8 cellular contexts compared by ENCODE assay signal in the genomic region with DNA sequence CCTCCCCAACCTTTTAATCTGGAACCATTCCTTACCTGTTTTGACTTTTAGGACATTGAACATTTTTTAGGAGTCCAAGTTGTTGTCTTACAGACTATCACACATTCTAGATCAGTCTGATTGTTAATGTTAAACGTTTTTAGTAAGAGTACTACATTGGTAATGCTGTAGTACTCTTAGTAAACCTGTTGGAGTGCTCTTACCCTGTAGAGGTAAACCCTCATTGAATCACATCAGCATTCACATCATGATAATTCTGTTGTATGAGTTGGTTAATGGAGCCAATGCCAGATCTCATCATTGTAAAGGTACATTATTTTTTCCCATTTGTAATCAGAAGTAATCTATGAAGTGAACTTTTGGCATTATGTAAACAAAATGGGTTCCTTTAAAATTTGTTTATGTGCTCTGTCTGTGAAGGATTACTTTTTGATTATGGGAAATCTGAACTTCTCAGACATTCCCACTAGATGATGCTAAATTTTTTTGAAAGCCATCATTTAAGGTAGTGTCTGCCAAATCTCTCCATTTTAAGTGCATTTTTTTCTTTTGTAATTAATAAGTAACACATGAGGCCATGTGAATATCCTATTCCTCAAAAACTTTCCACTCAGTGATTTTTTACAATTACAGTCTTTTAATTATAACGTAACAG. TPM values are rescaled to one million over a fixed set of nuclear protein-coding genes. Genes with fewer than 3 reads are reported as not detected.
DNase-seq lines count a peak whose midpoint lies in the region; ATAC-seq and TF ChIP-seq lines count a peak whose summit lies in the region.

No MANE protein-coding gene starts in this region.

- TF ChIP-seq EP300 in stomach (IDR thresholded peaks at IDR 0.05), result no peak

- no peaks in the 10 kb centered on the region for H3K4me1 ChIP-seq in stomach

- intact Hi-C loops in stomach (cut with DNase I; ENCODE audit: low total_unique reads), result loop anchor here (10.0 kb wide), 1 partner anchor 209 kb away; no protein-coding TSS in a partner anchor

- no peaks in the 10 kb centered on the region for H3K9me3 ChIP-seq in stomach

- peak; percentile 93 for ATAC-seq in HG03565 (IDR thresholded peaks at IDR 0.05; ENCODE audit: unreplicated experiment)

- no peak overlapping the region for H3K27ac ChIP-seq in stomach
- H3K27ac ChIP-seq in caudate nucleus (ENCODE audit: low read depth, low read length), result no peak overlapping the region

- H3K4me3 ChIP-seq in stomach, result no peak overlapping the region

- peaks cover 0 to 26% (median 20%) of the 10 kb centered on the region in 4 donors for H3K36me3 ChIP-seq in stomach

- in situ Hi-C loops in SK-MEL-5 (cut with HindIII; ENCODE audit: low pct_unique_long_range_greater_than_20kb, low sequenced_read_pairs), result no loop called here

- no peak for TF ChIP-seq POLR2A in stomach (IDR thresholded peaks at IDR 0.05)

- 48 to 51% (median 49%) methylated on average over 2 of the region's 2 CpGs for WGBS in stomach, 5 donors

- no peaks in the 10 kb centered on the region for H3K27me3 ChIP-seq in stomach

- DNase-seq in EL (peak; percentile 40), GM20000 (ENCODE audit: low spot score) (peak; percentile 59), SK-MEL-5 (ENCODE audit: low read depth, low spot score) (peak; percentile 73), fibroblast of the conjunctiva (ENCODE audit: low read depth) (peak; percentile 27), stomach (no peak), caudate nucleus (lab: John Stamatoyannopoulos, UW) (no peak)
- no peak for DNase-seq in stimulated activated CD4-positive, alpha-beta T cell treated with anti-CD3 and anti-CD28 coated beads, Interleukin-4, amount 100 ng/mL, for 1 hour

- TF ChIP-seq CTCF in GM20000 (IDR thresholded peaks at IDR 0.05; ENCODE audit: extremely low read depth, missing control alignments) (peak; percentile 34), stomach (IDR thresholded peaks at IDR 0.05) (peak in 4 of 7 experiments; percentile 31 to 58 (median 44))

RNA-seq across cellular contexts. Expression of gene VWA8, which starts 55.2 kb away (rescaled TPM):
- total RNA-seq in SK-MEL-5 (2014; rRNA removed; shearing (Covaris generic)), result 19.9 and 20.3 TPM in 2 replicates
- 11.3 and 21.1 TPM in 2 replicates for polyA plus RNA-seq in SK-MEL-5 (2015; cell fraction: cytosol; rRNA removed)
- polyA plus RNA-seq in SK-MEL-5 (2015; cell fraction: nucleus; rRNA removed), result 20.3 and 21.1 TPM in 2 replicates
- 10 to 100 TPM; 25.4 to 99.2 (median 25.9) TPM for total RNA-seq in stomach
- 1 to 10 TPM; 3.3 to 4.0 (median 3.5) TPM for polyA plus RNA-seq in stomach

Comparison
In these comparisons a context has a peak if more than half of its experiments do, and no peak if none do; other contexts are left out.
1. DNase-seq: peak in EL (single experiment), GM20000 (single experiment), SK-MEL-5 (single experiment) and fibroblast of the conjunctiva (single experiment); none in stomach (single experiment), stimulated activated CD4-positive, alpha-beta T cell treated with anti-CD3 and anti-CD28 coated beads, Interleukin-4, amount 100 ng/mL, for 1 hour (single experiment) and caudate nucleus (0 of 61).